Comparison of ENCODE assay signal across 8 cellular contexts in the genomic region with DNA sequence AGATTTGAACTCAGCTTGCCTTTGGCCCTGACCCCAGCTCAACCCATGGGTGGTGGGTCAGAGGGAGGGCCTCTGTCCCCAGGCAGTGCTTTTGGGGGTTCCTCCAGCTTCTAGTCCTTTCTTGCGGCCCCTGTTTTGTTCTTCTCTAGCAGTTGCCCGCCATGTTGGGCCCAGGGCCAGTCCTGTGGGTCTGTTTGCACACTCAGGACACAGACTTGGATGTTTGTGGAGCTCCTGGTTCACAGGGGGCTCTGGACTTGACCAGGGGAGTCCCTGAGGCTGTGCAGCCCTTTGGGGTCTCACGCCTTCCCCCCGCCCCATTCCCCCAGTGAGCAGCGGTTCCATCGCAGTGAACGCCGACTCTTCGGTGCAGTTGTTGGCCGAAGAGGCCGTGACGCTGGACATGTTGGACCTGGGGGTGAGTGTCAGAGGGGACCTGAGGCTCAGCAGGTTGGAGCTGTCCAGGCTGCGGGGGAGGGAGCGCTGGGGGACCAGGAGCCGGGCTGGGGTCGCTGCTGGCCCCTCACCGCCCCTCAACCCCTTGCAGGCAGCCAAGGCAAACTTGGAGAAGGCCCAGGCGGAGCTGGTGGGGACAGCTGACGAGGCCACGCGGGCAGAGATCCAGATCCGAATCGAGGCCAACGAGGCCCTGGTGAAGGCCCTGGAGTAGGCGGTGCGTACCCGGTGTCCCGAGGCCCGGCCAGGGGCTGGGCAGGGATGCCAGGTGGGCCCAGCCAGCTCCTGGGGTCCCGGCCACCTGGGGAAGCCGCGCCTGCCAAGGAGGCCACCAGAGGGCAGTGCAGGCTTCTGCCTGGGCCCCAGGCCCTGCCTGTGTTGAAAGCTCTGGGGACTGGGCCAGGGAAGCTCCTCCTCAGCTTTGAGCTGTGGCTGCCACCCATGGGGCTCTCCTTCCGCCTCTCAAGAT.
A peak's percentile ranks its signal among the peaks of the same experiment; 100 is the strongest.
DNase-seq lines count a peak whose midpoint lies in the region; ATAC-seq lines count a peak whose summit lies in the region.

No MANE protein-coding gene starts in this region.

- DNase-seq in NCI-H524 (lab: John Stamatoyannopoulos, UW) (peak; percentile 46 to 77), NCI-H524 treated with DMSO at 0.1 percent for 48 hours (lab: John Stamatoyannopoulos, UW) (no peak), NCI-H2029 treated with DMSO at 0.1 percent for 48 hours (lab: John Stamatoyannopoulos, UW) (peak; percentile 51), cerebellar cortex (ENCODE audit: low spot score) (peak; percentile 88), left kidney (ENCODE audit: low read depth, low spot score) (peak; percentile 92)
- DNase-seq in activated CD4-positive, CD25-positive, alpha-beta regulatory T cell treated with anti-CD3 and anti-CD28 coated beads, Interleukin-2, amount 50 U/mL, for 72 hours = peak; percentile 82
- DNase-seq in stimulated activated CD4-positive, alpha-beta T cell treated with anti-CD3 and anti-CD28 coated beads, Interleukin-2, amount 100 ng/mL, for 24 hours = peak; percentile 86 to 87

- no peak for ATAC-seq in GM19351 (IDR thresholded peaks at IDR 0.05; ENCODE audit: unreplicated experiment)
